In genomic region chr19:13058951-13059660, GRCh38 we compare ENCODE assay signal across 1 cellular context.
TF ChIP-seq lines count a peak whose summit lies in the region.

No MANE protein-coding gene starts in this region.

TF ChIP-seq in WTC11, 78 proteins besides CTCF, POLR2A, EP300 and RAD21 (continued from another document):
- TF ChIP-seq PRDM15 (CRISPR knock-in tag; IDR thresholded peaks at IDR 0.05), result peak; percentile 76
- TF ChIP-seq ESRRA (CRISPR knock-in tag; IDR thresholded peaks at IDR 0.05; ENCODE audit: borderline replicate concordance), result no peak
